8 cellular contexts compared by ENCODE assay signal in genomic region chr12:113980537-113981337, GRCh38.
DNase-seq lines count a peak whose midpoint lies in the region; TF ChIP-seq lines count a peak whose summit lies in the region.

No MANE protein-coding gene starts in this region.

- no peaks in the 10 kb centered on the region for H3K27me3 ChIP-seq in brain microvascular endothelial cell (replicated peaks)

- DNase-seq in activated effector memory CD4-positive, alpha-beta T cell treated with anti-CD3 and anti-CD28 coated beads, Interleukin-2, amount 50 U/mL, for 16 hours, result peak; percentile 65
- no peak for DNase-seq in activated effector memory CD4-positive, alpha-beta T cell treated with Interleukin-2 at 50 U/mL for 16 hours
- DNase-seq in LNCaP clone FGC (ENCODE audit: low read depth) (peak; percentile 46), OCI-M2 (lab: John Stamatoyannopoulos, UW; ENCODE audit: unreplicated experiment) (peak; percentile 0), brain microvascular endothelial cell (peak; percentile 24), inferior parietal cortex (ENCODE audit: extremely low spot score) (peak; percentile 89), cerebellar nuclear complex (lab: John Stamatoyannopoulos, UW) (no peak)
- DNase-seq in stimulated activated CD4-positive, alpha-beta T cell treated with anti-CD3 and anti-CD28 coated beads, Interleukin-4, amount 100 ng/mL, for 1 hour, result peak; percentile 12

- H3K4me3 ChIP-seq in LNCaP clone FGC (ENCODE audit: low read depth, low read length), result no peak overlapping the region
- no peak overlapping the region for H3K4me3 ChIP-seq in brain microvascular endothelial cell (ENCODE audit: low read depth, low read length)

- H3K36me3 ChIP-seq in brain microvascular endothelial cell (replicated peaks), result no peaks in the 10 kb centered on the region

- H3K27ac ChIP-seq in brain microvascular endothelial cell, result no peak overlapping the region

- in situ Hi-C loops in brain microvascular endothelial cell (cut with HindIII; ENCODE audit: low pct_ligation_motif_present, low sequenced_read_pairs), result no loop called here

- TF ChIP-seq CTCF in LNCaP clone FGC (IDR thresholded peaks at IDR 0.05; ENCODE audit: control insufficient read depth, extremely low read depth, insufficient read depth) (peak; percentile 92), brain microvascular endothelial cell (IDR thresholded peaks at IDR 0.05; ENCODE audit: low read depth, low read length, missing control alignments) (peak; percentile 95)

Comparison
In these comparisons a context has a peak if more than half of its experiments do, and no peak if none do; other contexts are left out.
1. DNase-seq: peak in activated effector memory CD4-positive, alpha-beta T cell treated with anti-CD3 and anti-CD28 coated beads, Interleukin-2, amount 50 U/mL, for 16 hours (single experiment), LNCaP clone FGC (single experiment), OCI-M2 (single experiment), brain microvascular endothelial cell (single experiment), inferior parietal cortex (single experiment) and stimulated activated CD4-positive, alpha-beta T cell treated with anti-CD3 and anti-CD28 coated beads, Interleukin-4, amount 100 ng/mL, for 1 hour (single experiment); none in activated effector memory CD4-positive, alpha-beta T cell treated with Interleukin-2 at 50 U/mL for 16 hours (single experiment) and cerebellar nuclear complex (0 of 2).